Comparison of ENCODE assay signal across 8 cellular contexts in genomic region chr9:13088734-13089427, GRCh38.
A peak's percentile ranks its signal among the peaks of the same experiment; 100 is the strongest.
DNase-seq lines count a peak whose midpoint lies in the region; ATAC-seq, FAIRE-seq and TF ChIP-seq lines count a peak whose summit lies in the region.

No MANE protein-coding gene starts in this region.

- H3K9me3 ChIP-seq in PC-3 (ENCODE audit: low read length), result no peaks in the 10 kb centered on the region
- no peaks in the 10 kb centered on the region for H3K9me3 ChIP-seq in endothelial cell of umbilical vein (replicated peaks; ENCODE audit: control insufficient read depth, insufficient read depth, low read length)
- no peaks in the 10 kb centered on the region for H3K9me3 ChIP-seq in mucosa of descending colon

- no peak for TF ChIP-seq POLR2A in endothelial cell of umbilical vein (IDR thresholded peaks at IDR 0.05; ENCODE audit: low read depth, low read length)

- peaks cover 9% of the 10 kb centered on the region for H3K4me1 ChIP-seq in PC-3 (ENCODE audit: insufficient read depth, low read length)
- peaks cover 9% of the 10 kb centered on the region for H3K4me1 ChIP-seq in endothelial cell of umbilical vein (ENCODE audit: control insufficient read depth, extremely low read depth, insufficient read depth, low read length)
- H3K4me1 ChIP-seq in mucosa of descending colon (ENCODE audit: low read depth), result no peaks in the 10 kb centered on the region

- no peaks in the 10 kb centered on the region for H3K36me3 ChIP-seq in PC-3 (ENCODE audit: low read depth, low read length)
- no peaks in the 10 kb centered on the region for H3K36me3 ChIP-seq in endothelial cell of umbilical vein (ENCODE audit: control insufficient read depth in 2 of 2, extremely low read depth in 1 of 2, insufficient read depth in 2 of 2, low read length in 2 of 2)
- H3K36me3 ChIP-seq in mucosa of descending colon (ENCODE audit: low read depth), result no peaks in the 10 kb centered on the region

- CTCF ChIA-PET in PC-3 (lab: Charles Lee), result interaction anchor here (0.5 to 0.8 kb wide), 3 partner anchors 23 to 271 kb away, joined by 3 to 17 read pairs (median 5); no protein-coding TSS in a partner anchor
- CTCF ChIA-PET in endothelial cell of umbilical vein (lab: Charles Lee), result interaction anchor here (0.6 to 4.5 kb wide), 30 partner anchors 10 to 1680 kb away, joined by 3 to 34 read pairs (median 5); no protein-coding TSS in a partner anchor

- BruUV-seq in PC-3 (replicated peaks; lab: Mats Ljungman, UMichigan), result no TSS peak
- no TSS peak for BruUV-seq in endothelial cell of umbilical vein (replicated peaks; lab: Mats Ljungman, UMichigan)

- POLR2A ChIA-PET in PC-3 (lab: Charles Lee; ENCODE audit: unreplicated experiment) (no interaction called here), endothelial cell of umbilical vein (lab: Charles Lee) (no interaction called here)

- intact Hi-C loops in PC-3 (cut with micrococcal nuclease), result loop anchor here (1.0 to 5.0 kb wide), 6 partner anchors 55 to 387 kb away; no protein-coding TSS in a partner anchor
- intact Hi-C loops in endothelial cell of umbilical vein (cut with micrococcal nuclease), result loop anchor here (1.0 to 5.0 kb wide), 5 partner anchors 55 to 387 kb away; partner anchors contain the start of gene LURAP1L
- intact Hi-C loops in mucosa of descending colon (cut with DNase I, micrococcal nuclease), result loop anchor here (5.0 kb wide), 2 partner anchors 367 to 372 kb away; no protein-coding TSS in a partner anchor

- H3K9me2 ChIP-seq in PC-3 (replicated peaks; ENCODE audit: low read length), result no peaks in the 10 kb centered on the region

- FAIRE-seq in endothelial cell of umbilical vein (lab: Jason Lieb, UNC), result peak; percentile 73

- peaks cover 4% of the 10 kb centered on the region for H3F3A ChIP-seq in PC-3 (ENCODE audit: low read length, unreplicated experiment)

- peak; percentile 75 for ATAC-seq in GM19351 (IDR thresholded peaks at IDR 0.05; ENCODE audit: unreplicated experiment)
- ATAC-seq in PC-3, result peak; percentile 90
- ATAC-seq in mucosa of descending colon, result no peak
- no peak for ATAC-seq in GM21381 (IDR thresholded peaks at IDR 0.05; ENCODE audit: unreplicated experiment)

- no peaks in the 10 kb centered on the region for H3K9me1 ChIP-seq in endothelial cell of umbilical vein (replicated peaks; ENCODE audit: control insufficient read depth, extremely low read depth, insufficient read depth, low read length)

- peak overlapping the region; percentile 61; the same call in 1 of the 2 replicates for H2AFZ ChIP-seq in PC-3 (ENCODE audit: low read length)
- H2AFZ ChIP-seq in endothelial cell of umbilical vein (ENCODE audit: low read depth, low read length), result peak overlapping the region; percentile 88

- H3K79me2 ChIP-seq in PC-3 (ENCODE audit: low read length) (no peaks in the 10 kb centered on the region), endothelial cell of umbilical vein (ENCODE audit: control insufficient read depth, insufficient read depth, low read length) (no peaks in the 10 kb centered on the region)

- H3K4me3 ChIP-seq in AG10803 (ENCODE audit: low read length) (peak overlapping the region; percentile 11; the same call in 1 of the 2 replicates), PC-3 (ENCODE audit: low read length) (peak overlapping the region; percentile 51), endothelial cell of umbilical vein (replicated peaks in 1 of 3; ENCODE audit: insufficient read depth in 1 of 3, low read depth in 1 of 3, low read length in 3 of 3) (peak overlapping the region in 1 of 3 experiments; percentile 35), mucosa of descending colon (no peak overlapping the region)

- H3K27me3 ChIP-seq in PC-3 (ENCODE audit: low read length) (no peaks in the 10 kb centered on the region), endothelial cell of umbilical vein (ENCODE audit: control insufficient read depth in 2 of 2, insufficient read depth in 2 of 2, low read length in 2 of 2) (no peaks in the 10 kb centered on the region)

- TF ChIP-seq CTCF in AG10803 (conservative IDR thresholded peaks at IDR 0.05; ENCODE audit: low read length) (peak; percentile 75), PC-3 (conservative IDR thresholded peaks at IDR 0.05; ENCODE audit: low read depth, low read length) (peak; percentile 66), endothelial cell of umbilical vein (IDR thresholded peaks at IDR 0.05; ENCODE audit: extremely low read depth in 1 of 2, insufficient read depth in 1 of 2, low read depth in 1 of 2, low read length in 2 of 2) (peak; percentile 36 to 66), mucosa of descending colon (IDR thresholded peaks at IDR 0.05) (no peak)

- H3K9ac ChIP-seq in PC-3 (ENCODE audit: low read length) (no peak overlapping the region), endothelial cell of umbilical vein (replicated peaks; ENCODE audit: extremely low read depth, insufficient read depth, low read length) (peak overlapping the region; percentile 42)

- peak; percentile 54 for DNase-seq in AG10803 (ENCODE audit: low read depth)
- DNase-seq in LHCN-M2 (ENCODE audit: low read depth), result peak; percentile 52
- peak; percentile 70 for DNase-seq in PC-3
- peak; percentile 61 for DNase-seq in endothelial cell of umbilical vein (ENCODE audit: low read depth, low spot score)
- peak in 2 of 3 donors; percentile 22 to 29 for DNase-seq in mucosa of descending colon
- DNase-seq in cerebellar nuclear complex (lab: John Stamatoyannopoulos, UW), result no peak

- H4K20me1 ChIP-seq in PC-3 (ENCODE audit: low read length), result no peaks in the 10 kb centered on the region
- no peaks in the 10 kb centered on the region for H4K20me1 ChIP-seq in endothelial cell of umbilical vein (replicated peaks; ENCODE audit: control insufficient read depth, extremely low read depth, insufficient read depth, low read length)

- peak overlapping the region; percentile 78 for H3K4me2 ChIP-seq in PC-3 (ENCODE audit: low read length)
- peak overlapping the region; percentile 81 for H3K4me2 ChIP-seq in endothelial cell of umbilical vein (ENCODE audit: insufficient read depth, low read length)

- H3K27ac ChIP-seq in PC-3 (ENCODE audit: low read length) (no peak overlapping the region), endothelial cell of umbilical vein (ENCODE audit: insufficient read depth, low read depth, low read length) (no peak overlapping the region)

- dilution Hi-C loops in endothelial cell of umbilical vein (cut with MboI; ENCODE audit: extremely low pct_ligation_motif_present, low sequenced_read_pairs), result no loop called here

TF ChIP-seq in endothelial cell of umbilical vein, 7 proteins besides CTCF, POLR2A, EP300 and RAD21:
- TF ChIP-seq JUN (IDR thresholded peaks at IDR 0.05; ENCODE audit: borderline replicate concordance, insufficient read depth, insufficient read length, low read depth), result no peak
- TF ChIP-seq MYC (IDR thresholded peaks at IDR 0.05; ENCODE audit: low read depth, low read length), result no peak
- no peak for TF ChIP-seq POLR2AphosphoS5 (IDR thresholded peaks at IDR 0.05; ENCODE audit: insufficient read depth, low read depth, low read length)
- TF ChIP-seq FOS (IDR thresholded peaks at IDR 0.05; ENCODE audit: borderline replicate concordance, insufficient read depth, low read length), result no peak
- TF ChIP-seq GATA2 (IDR thresholded peaks at IDR 0.05; ENCODE audit: insufficient read depth, insufficient read length, low read depth, low read length), result no peak
- no peak for TF ChIP-seq EZH2 (IDR thresholded peaks at IDR 0.05; ENCODE audit: borderline replicate concordance, low read depth, low read length, severe bottlenecking)
- TF ChIP-seq MAX (IDR thresholded peaks at IDR 0.05; ENCODE audit: insufficient read depth, insufficient read length), result no peak
TF ChIP-seq in endothelial cell of umbilical vein: peak in this region for 0.

Comparison
In these comparisons a context has a peak if more than half of its experiments do, and no peak if none do; other contexts are left out.
1. DNase-seq: peak in AG10803 (single experiment), LHCN-M2 (single experiment), PC-3 (single experiment), endothelial cell of umbilical vein (single experiment) and mucosa of descending colon (2 of 3); none in cerebellar nuclear complex (0 of 2).
2. ATAC-seq: peak in GM19351 (single experiment) and PC-3 (single experiment); none in mucosa of descending colon (single experiment) and GM21381 (single experiment).